25 cellular contexts compared by ENCODE assay signal in genomic region chrY:15751001-15751400, GRCh38.
"Had no signal": no experiment of that assay in that cellular context is flagged by ENCODE, and none has a peak within 500 bp of the region (broad histone marks: within the 10 kb centered on the region; RNA-seq: fewer than 3 reads in every experiment).

No MANE protein-coding gene starts in this region.

- H3K4me1 ChIP-seq: esophagus muscularis mucosa, parathyroid adenoma, psoas muscle, spleen, testis had no signal

- H3K4me2 ChIP-seq: hepatocyte had no signal

- H3K36me3 ChIP-seq: esophagus muscularis mucosa, spleen had no signal

- H3K9me3 ChIP-seq: esophagus muscularis mucosa, psoas muscle, testis had no signal

- H3K36me3 Mint-ChIP-seq: naive thymus-derived CD4-positive, alpha-beta T cell; stimulated activated memory B cell treated with anti-CD40 and anti-IgM and Interleukin-4, amounts not matched to agents 10 μg/mL and 1 μg/mL and 100 μg/mL, for 72 hours; type B pancreatic cell had no signal

- H3K4me3 ChIP-seq: dorsolateral prefrontal cortex, esophagus muscularis mucosa, hepatocyte, lung, psoas muscle, spleen, testis had no signal

- H3K27me3 ChIP-seq: dorsolateral prefrontal cortex, esophagus muscularis mucosa, hepatocyte, spleen, testis had no signal

- H3K4me1 Mint-ChIP-seq: naive thymus-derived CD4-positive, alpha-beta T cell; nephron progenitor cell; stimulated activated memory B cell treated with anti-CD40 and anti-IgM and Interleukin-4, amounts not matched to agents 10 μg/mL and 1 μg/mL and 100 μg/mL, for 72 hours had no signal

- H3K27ac Mint-ChIP-seq: naive thymus-derived CD4-positive, alpha-beta T cell; nephron progenitor cell; stimulated activated memory B cell treated with anti-CD40 and anti-IgM and Interleukin-4, amounts not matched to agents 10 μg/mL and 1 μg/mL and 100 μg/mL, for 72 hours; stimulated activated naive CD8-positive, alpha-beta T cell treated with anti-CD3 and anti-CD28 coated beads, Interleukin-15, Interleukin-2, amounts not matched to agents 100 ng/mL and 50 ng/mL, for 24 hours; type B pancreatic cell had no signal

- H3K27me3 Mint-ChIP-seq: naive thymus-derived CD4-positive, alpha-beta T cell; stimulated activated memory B cell treated with anti-CD40 and anti-IgM and Interleukin-4, amounts not matched to agents 10 μg/mL and 1 μg/mL and 100 μg/mL, for 72 hours; stimulated activated naive CD8-positive, alpha-beta T cell treated with anti-CD3 and anti-CD28 coated beads, Interleukin-15, Interleukin-2, amounts not matched to agents 100 ng/mL and 50 ng/mL, for 24 hours; type B pancreatic cell had no signal

- FAIRE-seq: urothelium cell line had no signal

- H3K27ac ChIP-seq: dorsolateral prefrontal cortex, esophagus muscularis mucosa, hepatocyte, parathyroid adenoma, psoas muscle, spleen, testis had no signal

- ATAC-seq: left colon; left ventricle myocardium superior; naive thymus-derived CD4-positive, alpha-beta T cell; psoas muscle; sciatic nerve; stimulated activated memory B cell treated with anti-CD40 and anti-IgM and Interleukin-4, amounts not matched to agents 10 μg/mL and 1 μg/mL and 100 μg/mL, for 72 hours had no signal

- H3K9ac ChIP-seq: parathyroid adenoma had no signal

- H3K79me2 ChIP-seq: hepatocyte, parathyroid adenoma had no signal

- DNase-seq: cortex of kidney; dorsolateral prefrontal cortex; effector CD8-positive, alpha-beta T cell; foreskin fibroblast; head of caudate nucleus; left colon; left ventricle myocardium superior; mesendoderm; naive thymus-derived CD4-positive, alpha-beta T cell; nephron progenitor cell; psoas muscle; spleen; stimulated activated CD4-positive, alpha-beta T cell treated with anti-CD3 and anti-CD28 coated beads, Interleukin-15, amount 100 ng/mL, for 24 hours; stimulated activated CD4-positive, alpha-beta T cell treated with anti-CD3 and anti-CD28 coated beads, Interleukin-1b, Interleukin-23, amount 100 ng/mL, for 48 hours; stimulated activated CD4-positive, alpha-beta T cell treated with anti-CD3 and anti-CD28 coated beads, Interleukin-4, amount 100 ng/mL, for 24 hours; testis had no signal

- H2AFZ ChIP-seq: hepatocyte, parathyroid adenoma had no signal

- H3K9me3 Mint-ChIP-seq: nephron progenitor cell; stimulated activated naive CD8-positive, alpha-beta T cell treated with anti-CD3 and anti-CD28 coated beads, Interleukin-15, Interleukin-2, amounts not matched to agents 100 ng/mL and 50 ng/mL, for 24 hours; type B pancreatic cell had no signal

- H3K4me3 Mint-ChIP-seq: naive thymus-derived CD4-positive, alpha-beta T cell; nephron progenitor cell; stimulated activated memory B cell treated with anti-CD40 and anti-IgM and Interleukin-4, amounts not matched to agents 10 μg/mL and 1 μg/mL and 100 μg/mL, for 72 hours; stimulated activated naive CD8-positive, alpha-beta T cell treated with anti-CD3 and anti-CD28 coated beads, Interleukin-15, Interleukin-2, amounts not matched to agents 100 ng/mL and 50 ng/mL, for 24 hours; type B pancreatic cell had no signal
